In the genomic region with DNA sequence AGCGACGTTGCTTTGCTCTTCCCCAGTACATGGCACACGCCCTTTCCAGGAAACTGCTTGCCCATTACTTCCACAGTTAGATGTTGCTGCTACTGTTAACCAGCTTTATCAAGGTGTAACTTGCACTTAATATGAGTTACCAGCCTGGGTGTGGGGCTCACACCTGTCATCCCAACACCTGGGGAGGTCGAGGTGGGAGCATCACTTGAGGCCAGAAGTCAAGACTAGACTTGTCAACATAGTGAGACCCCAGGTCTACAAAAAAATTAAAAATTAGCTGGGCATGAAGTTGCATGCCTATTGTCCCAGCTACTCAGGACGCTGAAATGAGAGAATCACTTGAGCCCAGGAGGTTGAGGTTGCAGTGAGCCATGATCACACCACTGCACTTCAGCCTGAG, we compare ENCODE assay signal across 24 cellular contexts.
"Had no signal": no experiment of that assay in that cellular context is flagged by ENCODE, and none has a peak within 500 bp of the region (broad histone marks: within the 10 kb centered on the region; RNA-seq: fewer than 3 reads in every experiment).

No MANE protein-coding gene starts in this region.

- ATAC-seq: activated CD4-positive, alpha-beta T cell treated with anti-CD3 and anti-CD28 coated beads for 36 hours; gastroesophageal sphincter; left cardiac atrium; left ventricle myocardium superior; naive thymus-derived CD8-positive, alpha-beta T cell; T-cell; upper lobe of right lung had no signal

- H3K27ac Mint-ChIP-seq: activated CD4-positive, alpha-beta T cell treated with anti-CD3 and anti-CD28 coated beads for 36 hours; activated naive CD4-positive, alpha-beta T cell treated with anti-CD3 and anti-CD28 coated beads, Interleukin-2, amount 10 ng/mL, durations not matched to agents 7 days and 5 days; activated naive CD8-positive, alpha-beta T cell treated with anti-CD3 and anti-CD28 coated beads, Interleukin-2, amount 10 ng/mL, durations not matched to agents 7 days and 5 days; mesothelial cell of epicardium; naive thymus-derived CD8-positive, alpha-beta T cell; T-cell had no signal

- H3K36me3 Mint-ChIP-seq: activated naive CD4-positive, alpha-beta T cell treated with anti-CD3 and anti-CD28 coated beads, Interleukin-2, amount 10 ng/mL, durations not matched to agents 7 days and 5 days; activated naive CD8-positive, alpha-beta T cell treated with anti-CD3 and anti-CD28 coated beads, Interleukin-2, amount 10 ng/mL, durations not matched to agents 7 days and 5 days; brain; mesothelial cell of epicardium; naive thymus-derived CD8-positive, alpha-beta T cell; T-cell had no signal

- H3K4me1 Mint-ChIP-seq: activated CD4-positive, alpha-beta T cell treated with anti-CD3 and anti-CD28 coated beads for 36 hours; mesothelial cell of epicardium had no signal

- H3K4me3 Mint-ChIP-seq: activated CD4-positive, alpha-beta T cell treated with anti-CD3 and anti-CD28 coated beads for 36 hours; activated naive CD4-positive, alpha-beta T cell treated with anti-CD3 and anti-CD28 coated beads, Interleukin-2, amount 10 ng/mL, durations not matched to agents 7 days and 5 days; activated naive CD8-positive, alpha-beta T cell treated with anti-CD3 and anti-CD28 coated beads, Interleukin-2, amount 10 ng/mL, durations not matched to agents 7 days and 5 days; brain; mesothelial cell of epicardium; naive thymus-derived CD8-positive, alpha-beta T cell; neural crest cell; T-cell had no signal

- DNase-seq: activated CD4-positive, alpha-beta T cell treated with anti-CD3 and anti-CD28 coated beads for 36 hours; activated CD4-positive, alpha-beta T cell treated with anti-CD3 and anti-CD28 coated beads, Interleukin-2, amount 50 U/mL, for 48 hours; activated CD4-positive, CD25-positive, alpha-beta regulatory T cell; activated gamma-delta T cell; activated naive CD4-positive, alpha-beta T cell treated with anti-CD3 and anti-CD28 coated beads, Interleukin-2, amount 10 ng/mL, durations not matched to agents 7 days and 5 days; activated naive CD8-positive, alpha-beta T cell treated with anti-CD3 and anti-CD28 coated beads, Interleukin-2, amount 10 ng/mL, durations not matched to agents 7 days and 5 days; cerebellar nuclear complex; colonic mucosa; dorsolateral prefrontal cortex; effector memory CD4-positive, alpha-beta T cell; left cardiac atrium; left ventricle myocardium superior; mammary epithelial cell; naive thymus-derived CD8-positive, alpha-beta T cell; nucleus accumbens; spleen; stimulated activated naive CD4-positive, alpha-beta T cell; T-cell; tibial artery had no signal

- H3K9me3 Mint-ChIP-seq: activated naive CD4-positive, alpha-beta T cell treated with anti-CD3 and anti-CD28 coated beads, Interleukin-2, amount 10 ng/mL, durations not matched to agents 7 days and 5 days; activated naive CD8-positive, alpha-beta T cell treated with anti-CD3 and anti-CD28 coated beads, Interleukin-2, amount 10 ng/mL, durations not matched to agents 7 days and 5 days; naive thymus-derived CD8-positive, alpha-beta T cell; neural crest cell; T-cell had no signal
